ENCODE assay signal across 9 cellular contexts in genomic region chr1:165408518-165408917, GRCh38. TPM values are rescaled to one million over a fixed set of nuclear protein-coding genes. Genes with fewer than 3 reads are reported as not detected.
DNase-seq lines count a peak whose midpoint lies in the region; ATAC-seq and TF ChIP-seq lines count a peak whose summit lies in the region.
"Had no signal": no experiment of that assay in that cellular context is flagged by ENCODE, and none has a peak within 500 bp of the region (broad histone marks: within the 10 kb centered on the region; RNA-seq: fewer than 3 reads in every experiment).

No MANE protein-coding gene starts in this region.

- no peak overlapping the region for H3K27ac ChIP-seq in HL-60 (replicated peaks)
- H3K27ac ChIP-seq in thoracic aorta: no peak overlapping the region
- H3K27ac ChIP-seq: tibial nerve had no signal

- H3K36me3 ChIP-seq in thoracic aorta: no peaks in the 10 kb centered on the region

- no peaks in the 10 kb centered on the region for H3K9me3 ChIP-seq in thoracic aorta
- H3K9me3 ChIP-seq: tibial nerve had no signal

- H3K4me1 ChIP-seq in thoracic aorta (ENCODE audit: control insufficient read depth in 1 of 2, low read depth in 2 of 2): no peaks in the 10 kb centered on the region

- no peak for ATAC-seq in thoracic aorta (ENCODE audit: insufficient number of reproducible peaks, low FRiP score, low read depth)
- no peak for ATAC-seq in GM18873 (IDR thresholded peaks at IDR 0.05; ENCODE audit: low FRiP score, unreplicated experiment)

- no peak overlapping the region for H3K4me3 ChIP-seq in HL-60 (replicated peaks; ENCODE audit: insufficient read depth, low read length)
- no peak overlapping the region for H3K4me3 ChIP-seq in thoracic aorta
- H3K4me3 ChIP-seq: tibial nerve had no signal

- TF ChIP-seq CTCF in HL-60 (IDR thresholded peaks at IDR 0.05; ENCODE audit: insufficient read depth, low read length) (peak; percentile 13), thoracic aorta (IDR thresholded peaks at IDR 0.05) (peak; percentile 22)

- H3K27me3 ChIP-seq in HL-60 (ENCODE audit: insufficient read depth, poor library complexity, severe bottlenecking) (peaks cover 3% of the 10 kb centered on the region), thoracic aorta (replicated peaks; ENCODE audit: insufficient read depth) (no peaks in the 10 kb centered on the region)
- H3K27me3 ChIP-seq: tibial nerve had no signal

- DNase-seq in DMS53 (lab: John Stamatoyannopoulos, UW): peak; percentile 94
- DNase-seq in HL-60 (ENCODE audit: low read depth in 1 of 2, low spot score in 1 of 2): peak; percentile 22 to 30
- peak; percentile 58 for DNase-seq in OCI-M1 (lab: John Stamatoyannopoulos, UW)
- DNase-seq in glomerular visceral epithelial cell (ENCODE audit: extremely low spot score): peak; percentile 35
- DNase-seq in thoracic aorta (ENCODE audit: low spot score): no peak
- no peak for DNase-seq in mesenteric fat pad (ENCODE audit: low spot score)
- DNase-seq in cortex of kidney (lab: John Stamatoyannopoulos, UW): no peak

RNA-seq across cellular contexts. Expression of gene RXRG, which starts 36.4 kb away (rescaled TPM):
- total RNA-seq in thoracic aorta (1 to 10 TPM in 1 of 2 donors, not detected in 1; 2.8 TPM), mesenteric fat pad (1.4 TPM)

RNA-seq across cellular contexts. Expression of gene LMX1A, which starts 52.0 kb away (rescaled TPM):
- total RNA-seq in thoracic aorta: under 1 TPM in 1 of 2 donors, not detected in 1; 0.68 TPM
- 0.32 TPM for total RNA-seq in mesenteric fat pad

Comparison
In these comparisons a context has a peak if more than half of its experiments do, and no peak if none do; other contexts are left out.
1. DNase-seq: peak in DMS53 (single experiment), HL-60 (2 of 2), OCI-M1 (single experiment) and glomerular visceral epithelial cell (single experiment); none in thoracic aorta (single experiment), mesenteric fat pad (single experiment) and cortex of kidney (single experiment).